ENCODE assay signal across 8 cellular contexts in genomic region chr1:21290546-21290944, GRCh38. TPM values are rescaled to one million over a fixed set of nuclear protein-coding genes. Genes with fewer than 3 reads are reported as not detected.
DNase-seq lines count a peak whose midpoint lies in the region; ATAC-seq and TF ChIP-seq lines count a peak whose summit lies in the region.

No MANE protein-coding gene starts in this region.

- H3K4me1 Mint-ChIP-seq in activated CD8-positive, alpha-beta T cell treated with anti-CD3 and anti-CD28 coated beads for 36 hours (ENCODE audit: low read depth), result peaks cover 63% of the 10 kb centered on the region

- H3K9me3 ChIP-seq in right atrium auricular region, result no peaks in the 10 kb centered on the region
- no peaks in the 10 kb centered on the region for H3K9me3 ChIP-seq in iPS-18a (ENCODE audit: control insufficient read depth, low read depth, low read length)
- no peaks in the 10 kb centered on the region for H3K9me3 ChIP-seq in thoracic aorta

- H3K4me3 ChIP-seq in right atrium auricular region (peak overlapping the region; percentile 59 to 63), iPS-18a (ENCODE audit: low read length) (peak overlapping the region; percentile 64), thoracic aorta (peak overlapping the region; percentile 87)

- H3K27me3 Mint-ChIP-seq in activated CD8-positive, alpha-beta T cell treated with anti-CD3 and anti-CD28 coated beads for 36 hours, result no peaks in the 10 kb centered on the region

- H3K27ac Mint-ChIP-seq in activated CD8-positive, alpha-beta T cell treated with anti-CD3 and anti-CD28 coated beads for 36 hours, result peak overlapping the region; percentile 93

- peak overlapping the region; percentile 79 to 82 for H3K27ac ChIP-seq in right atrium auricular region
- no peak overlapping the region for H3K27ac ChIP-seq in iPS-18a (ENCODE audit: low read length)
- H3K27ac ChIP-seq in thoracic aorta, result peak overlapping the region; percentile 10 to 65

- intact Hi-C loops in cardiac septum (cut with DNase I), result loop anchor here (2.0 to 5.0 kb wide), 2 partner anchors 42 to 77 kb away; no protein-coding TSS in a partner anchor
- intact Hi-C loops in activated CD8-positive, alpha-beta T cell treated with anti-CD3 and anti-CD28 coated beads for 36 hours (cut with micrococcal nuclease), result loop anchor here (5.0 kb wide), 1 partner anchor 33 kb away; no protein-coding TSS in a partner anchor

- POLR2A ChIA-PET in activated CD8-positive, alpha-beta T cell treated with anti-CD3 and anti-CD28 coated beads for 36 hours (lab: Charles Lee), result interaction anchor here (2.0 to 7.2 kb wide), 3 partner anchors 35 to 54 kb away, joined by 7 to 90 read pairs (median 62); no protein-coding TSS in a partner anchor

- H3K9ac ChIP-seq in iPS-18a (ENCODE audit: low read length), result no peak overlapping the region

- H3K4me3 Mint-ChIP-seq in activated CD8-positive, alpha-beta T cell treated with anti-CD3 and anti-CD28 coated beads for 36 hours, result peak overlapping the region; percentile 88

- ATAC-seq in activated CD8-positive, alpha-beta T cell treated with anti-CD3 and anti-CD28 coated beads for 36 hours, result no peak
- ATAC-seq in thoracic aorta (ENCODE audit: insufficient number of reproducible peaks, low FRiP score, low read depth), result no peak

- peaks cover 36% of the 10 kb centered on the region for H3K36me3 Mint-ChIP-seq in activated CD8-positive, alpha-beta T cell treated with anti-CD3 and anti-CD28 coated beads for 36 hours (ENCODE audit: low read depth)

- peaks cover 0 to 55% of the 10 kb centered on the region in 2 donors for H3K4me1 ChIP-seq in right atrium auricular region
- peaks cover 20% of the 10 kb centered on the region for H3K4me1 ChIP-seq in iPS-18a (ENCODE audit: control insufficient read depth, low read depth, low read length)
- H3K4me1 ChIP-seq in thoracic aorta (ENCODE audit: control insufficient read depth in 1 of 2, low read depth in 2 of 2), result peaks cover 16 to 37% of the 10 kb centered on the region in 2 donors

- TF ChIP-seq CTCF in right atrium auricular region (IDR thresholded peaks at IDR 0.05) (no peak), thoracic aorta (IDR thresholded peaks at IDR 0.05) (no peak)
- no peak for TF ChIP-seq CTCF in activated CD8-positive, alpha-beta T cell treated with anti-CD3 and anti-CD28 coated beads for 36 hours (IDR thresholded peaks at IDR 0.05)

- no peaks in the 10 kb centered on the region for H3K27me3 ChIP-seq in right atrium auricular region
- peaks cover 4% of the 10 kb centered on the region for H3K27me3 ChIP-seq in iPS-18a (ENCODE audit: control insufficient read depth, insufficient read depth, low read length)
- H3K27me3 ChIP-seq in thoracic aorta (replicated peaks; ENCODE audit: insufficient read depth), result no peaks in the 10 kb centered on the region

- DNase-seq in right atrium auricular region (ENCODE audit: low spot score) (no peak), cardiac septum (ENCODE audit: low spot score) (no peak), thoracic aorta (ENCODE audit: low spot score) (no peak), COLO668 (lab: John Stamatoyannopoulos, UW; ENCODE audit: unreplicated experiment) (no peak), NCI-H2227 treated with DMSO at 0.1 percent for 48 hours (lab: John Stamatoyannopoulos, UW) (no peak), inferior parietal cortex (ENCODE audit: extremely low spot score) (no peak)
- DNase-seq in activated CD8-positive, alpha-beta T cell treated with anti-CD3 and anti-CD28 coated beads for 36 hours, result peak; percentile 32

- H3K36me3 ChIP-seq in right atrium auricular region (peaks cover 5% of the 10 kb centered on the region), iPS-18a (ENCODE audit: control insufficient read depth, low read depth, low read length) (no peaks in the 10 kb centered on the region), thoracic aorta (no peaks in the 10 kb centered on the region)

- CTCF ChIA-PET in activated CD8-positive, alpha-beta T cell treated with anti-CD3 and anti-CD28 coated beads for 36 hours (lab: Charles Lee), result interaction anchor here (0.6 to 5.6 kb wide), 6 partner anchors 9 to 78 kb away, joined by 3 to 62 read pairs (median 4); no protein-coding TSS in a partner anchor

- H3K9me3 Mint-ChIP-seq in activated CD8-positive, alpha-beta T cell treated with anti-CD3 and anti-CD28 coated beads for 36 hours, result no peaks in the 10 kb centered on the region

RNA-seq across cellular contexts. Expression of gene ECE1, which starts 0.3 kb away (rescaled TPM):
- total RNA-seq in right atrium auricular region (100 to 1,000 TPM in 1 of 2 donors, 10 to 100 TPM in 1; 83.7 to 152 TPM), cardiac septum (55.8 TPM), thoracic aorta (100 to 1,000 TPM; 103 to 124 TPM)
- 100 to 1,000 TPM; 118 to 127 TPM for total RNA-seq in activated CD8-positive, alpha-beta T cell treated with anti-CD3 and anti-CD28 coated beads for 36 hours
